ENCODE assay signal across 8 cellular contexts in genomic region chr16:4734063-4734729, GRCh38. TPM values are rescaled to one million over a fixed set of nuclear protein-coding genes. Genes with fewer than 3 reads are reported as not detected.
DNase-seq lines count a peak whose midpoint lies in the region; ATAC-seq and TF ChIP-seq lines count a peak whose summit lies in the region.

TSS of gene ANKS3 (minus strand) at chr16:4734271. CDS start at chr16:4730149, 4,122 bp downstream.
TSS of gene DNAAF8 (plus strand) at chr16:4734537. CDS start at chr16:4736515, 1,978 bp downstream.

- H3K27me3 ChIP-seq in prostate gland (replicated peaks; ENCODE audit: insufficient read depth): no peaks in the 10 kb centered on the region

- peak; percentile 94 for DNase-seq in GM13976 (ENCODE audit: low spot score)
- DNase-seq in NCI-H1417 treated with DMSO at 0.1 percent for 48 hours (lab: John Stamatoyannopoulos, UW): peak; percentile 28
- DNase-seq in T-helper 1 cell: peak; percentile 69 to 80 (median 72)
- peak; percentile 68 to 98 (median 94) for DNase-seq in amygdala (lab: John Stamatoyannopoulos, UW)
- peak; percentile 97 for DNase-seq in left ventricle myocardium superior
- DNase-seq in prostate gland (ENCODE audit: low spot score): peak; percentile 96

- TF ChIP-seq POLR2A in prostate gland (IDR thresholded peaks at IDR 0.05): no peak

- ATAC-seq in HG02798 (IDR thresholded peaks at IDR 0.05; ENCODE audit: poor library complexity, unreplicated experiment): peak; percentile 83
- ATAC-seq in left ventricle myocardium superior: peak; percentile 98

- H3K36me3 ChIP-seq in prostate gland (no peaks in the 10 kb centered on the region), urinary bladder (ENCODE audit: insufficient read depth) (no peaks in the 10 kb centered on the region)

- H3K9me3 ChIP-seq in prostate gland: no peaks in the 10 kb centered on the region

- TF ChIP-seq CTCF in GM13976 (IDR thresholded peaks at IDR 0.05; ENCODE audit: borderline replicate concordance, control extremely low read depth, extremely low read depth, insufficient read depth, missing control alignments) (no peak), prostate gland (IDR thresholded peaks at IDR 0.05) (peak in 1 of 4 experiments; percentile 21)

- H3K27ac ChIP-seq in prostate gland (peak within 1 kb of the TSS; percentile 76 to 82), urinary bladder (ENCODE audit: low read depth) (no peak within 1 kb of the TSS)

- in situ Hi-C loops in GM13976 (cut with MboI; ENCODE audit: low sequenced_read_pairs, unreplicated experiment): no loop called here

- intact Hi-C loops in left ventricle myocardium superior (cut with micrococcal nuclease): no loop called here
- intact Hi-C loops in prostate gland (cut with DNase I): loop anchor here (1.0 to 10.0 kb wide), 5 partner anchors 34 to 223 kb away; partner anchors contain the start of genes GLYR1, ROGDI, UBALD1 and UBN1

- 0% methylated on average over 59 of the region's 70 CpGs for WGBS in prostate gland
- under 1% methylated on average over 70 of the region's 70 CpGs for WGBS in urinary bladder

- H3K4me1 ChIP-seq in prostate gland (replicated peaks) (no peaks in the 10 kb centered on the region), urinary bladder (ENCODE audit: insufficient read depth) (no peaks in the 10 kb centered on the region)

- H3K4me3 ChIP-seq in prostate gland (peak within 1 kb of the TSS; percentile 80 to 82), urinary bladder (ENCODE audit: low read depth, low read length) (peak within 1 kb of the TSS; percentile 98)

RNA-seq across cellular contexts. Expression of gene ANKS3, which starts in this region (rescaled TPM):
- total RNA-seq in left ventricle myocardium superior (7.8 TPM), prostate gland (10 to 100 TPM; 19.1 to 42.9 TPM), urinary bladder (22.1 TPM)
- polyA plus RNA-seq in urinary bladder: 21.6 TPM

RNA-seq across cellular contexts. Expression of gene DNAAF8, which starts in this region (rescaled TPM):
- total RNA-seq in left ventricle myocardium superior: 0.30 TPM
- total RNA-seq in prostate gland: 10 to 100 TPM in 1 of 2 donors, 1 to 10 TPM in 1; 7.1 to 21.9 TPM
- 1.3 TPM for total RNA-seq in urinary bladder
- polyA plus RNA-seq in urinary bladder: 1.3 TPM

Comparison
In these comparisons a context has a peak if more than half of its experiments do, and no peak if none do; other contexts are left out.
1. DNase-seq: peak in every context shown above with its lines; median percentile 97 in left ventricle myocardium superior; 96 in prostate gland; 94 in GM13976; 94 in amygdala; 72 in T-helper 1 cell; 28 in NCI-H1417 treated with DMSO at 0.1 percent for 48 hours.